In the genomic region with DNA sequence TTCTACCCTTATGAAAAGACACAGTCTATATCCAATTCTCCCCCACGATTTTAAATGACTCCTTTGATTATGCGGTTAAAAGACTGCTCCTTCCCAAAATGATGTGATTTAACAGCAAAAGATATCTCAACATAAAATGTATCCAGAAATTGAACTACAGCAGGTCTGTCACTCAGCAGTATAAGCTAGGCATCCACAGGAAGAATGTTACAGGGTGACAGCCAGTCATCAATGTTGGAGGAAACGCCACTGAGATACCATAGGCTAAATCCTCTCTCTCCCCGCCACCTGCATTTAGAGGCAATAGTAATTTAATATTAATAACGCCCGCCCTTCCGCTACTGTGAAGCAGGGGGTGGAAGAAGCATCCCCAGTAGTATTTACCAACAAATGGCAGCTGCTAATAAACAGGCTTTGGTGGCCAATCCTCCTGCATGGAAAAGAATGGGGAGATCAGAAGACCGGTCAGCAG, we compare ENCODE assay signal across 8 cellular contexts. TPM values are rescaled to one million over a fixed set of nuclear protein-coding genes. Genes with fewer than 3 reads are reported as not detected.
DNase-seq lines count a peak whose midpoint lies in the region; ATAC-seq and TF ChIP-seq lines count a peak whose summit lies in the region.

No MANE protein-coding gene starts in this region.

- H3K9me3 ChIP-seq in Karpas-422 (ENCODE audit: low read length), result no peaks in the 10 kb centered on the region
- no peaks in the 10 kb centered on the region for H3K9me3 ChIP-seq in esophagus squamous epithelium

- H3K4me1 Mint-ChIP-seq in stimulated activated memory B cell treated with anti-CD40 and anti-IgM and Interleukin-4, amounts not matched to agents 10 μg/mL and 1 μg/mL and 100 μg/mL, for 72 hours, result peaks cover 25% of the 10 kb centered on the region
- peaks cover 26% of the 10 kb centered on the region for H3K4me1 Mint-ChIP-seq in stimulated activated naive CD8-positive, alpha-beta T cell treated with anti-CD3 and anti-CD28 coated beads, Interleukin-15, amount 100 ng/mL, for 72 hours

- no peaks in the 10 kb centered on the region for H3K9me2 ChIP-seq in Karpas-422 (replicated peaks; ENCODE audit: insufficient read depth, low read length)

- H2AFZ ChIP-seq in Karpas-422 (ENCODE audit: low read length), result peak overlapping the region; percentile 52; the same call in 1 of the 2 replicates

- H3K27ac ChIP-seq in Karpas-422 (ENCODE audit: low read length), result peak overlapping the region; percentile 75
- peak overlapping the region; percentile 87 to 92 (median 88) for H3K27ac ChIP-seq in esophagus squamous epithelium

- H3K9ac ChIP-seq in Karpas-422 (ENCODE audit: low read length), result peak overlapping the region; percentile 74

- H3K36me3 ChIP-seq in Karpas-422 (ENCODE audit: insufficient read depth, low read length) (peaks cover 35% of the 10 kb centered on the region), esophagus squamous epithelium (peaks cover 0 to 33% (median 0%) of the 10 kb centered on the region in 3 donors)

- H3K9me3 Mint-ChIP-seq in stimulated activated memory B cell treated with anti-CD40 and anti-IgM and Interleukin-4, amounts not matched to agents 10 μg/mL and 1 μg/mL and 100 μg/mL, for 72 hours, result no peaks in the 10 kb centered on the region
- H3K9me3 Mint-ChIP-seq in stimulated activated naive CD8-positive, alpha-beta T cell treated with anti-CD3 and anti-CD28 coated beads, Interleukin-15, amount 100 ng/mL, for 72 hours, result no peaks in the 10 kb centered on the region

- intact Hi-C loops in esophagus squamous epithelium (cut with DNase I), result no loop called here

- H4K20me1 ChIP-seq in Karpas-422 (ENCODE audit: insufficient read depth, low read depth, low read length), result no peaks in the 10 kb centered on the region

- no peaks in the 10 kb centered on the region for H3K27me3 Mint-ChIP-seq in stimulated activated memory B cell treated with anti-CD40 and anti-IgM and Interleukin-4, amounts not matched to agents 10 μg/mL and 1 μg/mL and 100 μg/mL, for 72 hours
- no peaks in the 10 kb centered on the region for H3K27me3 Mint-ChIP-seq in stimulated activated naive CD8-positive, alpha-beta T cell treated with anti-CD3 and anti-CD28 coated beads, Interleukin-15, amount 100 ng/mL, for 72 hours

- 3 to 16% methylated on average over 8 of the region's 8 CpGs for WGBS in esophagus squamous epithelium, 2 donors

- TF ChIP-seq POLR2A in esophagus squamous epithelium (IDR thresholded peaks at IDR 0.05), result no peak

- H3K79me2 ChIP-seq in Karpas-422 (ENCODE audit: low read length), result peaks cover 90% of the 10 kb centered on the region

- no peak overlapping the region for H3K27ac Mint-ChIP-seq in stimulated activated memory B cell treated with anti-CD40 and anti-IgM and Interleukin-4, amounts not matched to agents 10 μg/mL and 1 μg/mL and 100 μg/mL, for 72 hours
- H3K27ac Mint-ChIP-seq in stimulated activated naive CD8-positive, alpha-beta T cell treated with anti-CD3 and anti-CD28 coated beads, Interleukin-15, amount 100 ng/mL, for 72 hours, result no peak overlapping the region

- peaks cover 46% of the 10 kb centered on the region for H3K4me1 ChIP-seq in Karpas-422 (ENCODE audit: low read length)
- peaks cover 8 to 59% (median 20%) of the 10 kb centered on the region in 3 donors for H3K4me1 ChIP-seq in esophagus squamous epithelium

- no peak overlapping the region for H3K4me3 Mint-ChIP-seq in stimulated activated memory B cell treated with anti-CD40 and anti-IgM and Interleukin-4, amounts not matched to agents 10 μg/mL and 1 μg/mL and 100 μg/mL, for 72 hours
- H3K4me3 Mint-ChIP-seq in stimulated activated naive CD8-positive, alpha-beta T cell treated with anti-CD3 and anti-CD28 coated beads, Interleukin-15, amount 100 ng/mL, for 72 hours, result no peak overlapping the region

- TF ChIP-seq CTCF in esophagus squamous epithelium (IDR thresholded peaks at IDR 0.05) (peak in 1 of 6 experiments; percentile 6), omental fat pad (IDR thresholded peaks at IDR 0.05) (no peak)

- peak overlapping the region; percentile 85 for H3K4me2 ChIP-seq in Karpas-422 (ENCODE audit: low read depth, low read length, poor library complexity, severe bottlenecking)

- H3K4me3 ChIP-seq in Karpas-422 (ENCODE audit: low read length) (peak overlapping the region; percentile 95), esophagus squamous epithelium (peak overlapping the region; percentile 79 to 99 (median 82))

- DNase-seq in Karpas-422, result peak; percentile 75
- DNase-seq in esophagus squamous epithelium (lab: John Stamatoyannopoulos, UW), result no peak
- DNase-seq in omental fat pad (ENCODE audit: low spot score), result no peak
- DNase-seq in stimulated activated naive CD8-positive, alpha-beta T cell treated with anti-CD3 and anti-CD28 coated beads, Interleukin-15, amount 100 ng/mL, for 72 hours, result no peak
- DNase-seq in putamen (ENCODE audit: low spot score), result no peak
- no peak for DNase-seq in medulla oblongata (ENCODE audit: extremely low spot score)

- peaks cover 27% of the 10 kb centered on the region for H3K36me3 Mint-ChIP-seq in stimulated activated memory B cell treated with anti-CD40 and anti-IgM and Interleukin-4, amounts not matched to agents 10 μg/mL and 1 μg/mL and 100 μg/mL, for 72 hours

- H3K27me3 ChIP-seq in Karpas-422 (ENCODE audit: low read length), result no peaks in the 10 kb centered on the region
- no peaks in the 10 kb centered on the region for H3K27me3 ChIP-seq in esophagus squamous epithelium

- peak; percentile 0 for ATAC-seq in GM21381 (IDR thresholded peaks at IDR 0.05; ENCODE audit: unreplicated experiment)
- peak; percentile 1 for ATAC-seq in stimulated activated memory B cell treated with anti-CD40 and anti-IgM and Interleukin-4, amounts not matched to agents 10 μg/mL and 1 μg/mL and 100 μg/mL, for 72 hours
- ATAC-seq in omental fat pad (ENCODE audit: low FRiP score), result no peak
- no peak for ATAC-seq in stimulated activated naive CD8-positive, alpha-beta T cell treated with anti-CD3 and anti-CD28 coated beads, Interleukin-15, amount 100 ng/mL, for 72 hours

RNA-seq across cellular contexts. Expression of a gene that starts 0.6 kb away (rescaled TPM):
- 44.5 and 47.2 TPM in 2 replicates for total RNA-seq in Karpas-422 (2014; rRNA removed; shearing (Covaris generic); ENCODE audit: low replicate concordance)
- total RNA-seq in esophagus squamous epithelium (10 to 100 TPM; 10.0 to 36.5 (median 25.6) TPM), omental fat pad (10 to 100 TPM; 28.7 to 41.6 (median 33.3) TPM)

RNA-seq across cellular contexts. Expression of a gene that starts 0.8 kb away (rescaled TPM):
- 17.1 and 53.9 TPM in 2 replicates for total RNA-seq in Karpas-422 (2014; rRNA removed; shearing (Covaris generic); ENCODE audit: low replicate concordance)
- total RNA-seq in esophagus squamous epithelium (10 to 100 TPM; 12.1 to 20.4 (median 17.1) TPM), omental fat pad (10 to 100 TPM; 22.0 to 39.0 (median 26.6) TPM)

RNA-seq across cellular contexts. Expression of a gene that starts 25.3 kb away (rescaled TPM):
- 327 and 787 TPM in 2 replicates for total RNA-seq in Karpas-422 (2014; rRNA removed; shearing (Covaris generic); ENCODE audit: low replicate concordance)
- total RNA-seq in esophagus squamous epithelium (not detected), omental fat pad (1 to 10 TPM in 2 of 4 donors, under 1 TPM in 2; 0.38 to 5.4 (median 1.3) TPM)

Comparison
In these comparisons a context has a peak if more than half of its experiments do, and no peak if none do; other contexts are left out.
1. ATAC-seq: peak in GM21381 (single experiment) and stimulated activated memory B cell treated with anti-CD40 and anti-IgM and Interleukin-4, amounts not matched to agents 10 μg/mL and 1 μg/mL and 100 μg/mL, for 72 hours (single experiment); none in omental fat pad (single experiment) and stimulated activated naive CD8-positive, alpha-beta T cell treated with anti-CD3 and anti-CD28 coated beads, Interleukin-15, amount 100 ng/mL, for 72 hours (single experiment).
2. RNA of a gene that starts 25.3 kb away (total RNA-seq): 327 to 787 TPM in Karpas-422; 0.38 to 5.4 TPM in omental fat pad and not detected in esophagus squamous epithelium; every median in the first group is over 10 times any median in the second.